16 cellular contexts compared by ENCODE assay signal in the genomic region with DNA sequence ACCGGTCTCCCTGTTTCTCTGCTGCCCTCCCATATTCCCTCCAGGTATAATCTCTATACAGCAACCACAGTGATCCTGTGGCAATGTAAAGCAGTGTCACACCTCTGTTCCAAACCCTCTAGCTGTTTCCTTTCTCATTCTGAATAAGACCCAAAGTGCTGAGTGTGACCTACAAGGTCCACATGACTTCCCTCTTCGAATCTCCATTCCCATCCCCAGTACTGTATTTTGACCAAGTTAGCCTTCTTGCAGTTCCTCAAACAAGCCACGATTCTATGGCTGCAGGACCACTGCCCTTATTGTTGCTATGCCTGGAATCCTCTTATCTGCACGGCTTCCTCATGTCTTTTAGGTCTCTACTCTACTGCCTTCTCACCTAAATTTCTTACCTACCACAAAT.
"Had no signal": no experiment of that assay in that cellular context is flagged by ENCODE, and none has a peak within 500 bp of the region (broad histone marks: within the 10 kb centered on the region; RNA-seq: fewer than 3 reads in every experiment).

No MANE protein-coding gene starts in this region.

- H3K27ac ChIP-seq: foreskin keratinocyte, hepatocyte, ovary, sigmoid colon, skin epidermis, testis, tibial nerve had no signal

- H3K4me2 ChIP-seq: hepatocyte had no signal

- H3K27me3 ChIP-seq: foreskin keratinocyte, hepatocyte, ovary, sigmoid colon, testis, tibial nerve had no signal

- H3K36me3 ChIP-seq: ovary, sigmoid colon had no signal

- H2AFZ ChIP-seq: hepatocyte had no signal

- H3K79me2 ChIP-seq: hepatocyte had no signal

- H3K4me3 ChIP-seq: hepatocyte, lung, ovary, sigmoid colon, skin epidermis, testis, tibial nerve had no signal

- H3K9me3 ChIP-seq: ovary, sigmoid colon, testis, tibial nerve had no signal

- DNase-seq: erythroblast; foreskin keratinocyte; left colon; left ventricle myocardium superior; naive thymus-derived CD8-positive, alpha-beta T cell; ovary; sigmoid colon; stimulated activated CD4-positive, alpha-beta T cell treated with anti-CD3 and anti-CD28 coated beads, Interleukin-2, amount 100 ng/mL, for 24 hours; stimulated activated CD4-positive, alpha-beta T cell treated with anti-CD3 and anti-CD28 coated beads, Interleukin-4, amount 100 ng/mL, for 4 hours; stimulated activated naive B cell treated with anti-CD40 and anti-IgM and Interleukin-4, amounts not matched to agents 10 μg/mL and 1 μg/mL and 100 μg/mL, for 72 hours; stimulated activated naive CD8-positive, alpha-beta T cell treated with anti-CD3 and anti-CD28 coated beads, Interleukin-15, amount 100 ng/mL, for 72 hours; testis had no signal

- H3K4me1 ChIP-seq: foreskin keratinocyte, sigmoid colon, testis, tibial nerve had no signal
